Comparison of ENCODE assay signal across 19 cellular contexts in genomic region chr16:57133911-57134310, GRCh38. TPM values are rescaled to one million over a fixed set of nuclear protein-coding genes. Genes with fewer than 3 reads are reported as not detected.
DNase-seq lines count a peak whose midpoint lies in the region; ATAC-seq and TF ChIP-seq lines count a peak whose summit lies in the region.
"Had no signal": no experiment of that assay in that cellular context is flagged by ENCODE, and none has a peak within 500 bp of the region (broad histone marks: within the 10 kb centered on the region; RNA-seq: fewer than 3 reads in every experiment).

No MANE protein-coding gene starts in this region.

- H3K27me3 ChIP-seq in left ventricle myocardium inferior (ENCODE audit: low read depth): no peaks in the 10 kb centered on the region
- H3K27me3 ChIP-seq: SJSA1 had no signal

- H3K27me3 Mint-ChIP-seq in activated T-cell treated with anti-CD3 and anti-CD28 coated beads, Interleukin-2, amount 50 U/mL, for 4 hours (ENCODE audit: low read depth): no peaks in the 10 kb centered on the region
- H3K27me3 Mint-ChIP-seq in activated CD4-positive, alpha-beta memory T cell treated with anti-CD3 and anti-CD28 coated beads for 36 hours: no peaks in the 10 kb centered on the region
- H3K27me3 Mint-ChIP-seq in immature natural killer cell (ENCODE audit: low read depth in 3 of 3): peaks cover under 1 to 5% (median 2%) of the 10 kb centered on the region in 3 donors
- H3K27me3 Mint-ChIP-seq: stimulated activated naive B cell treated with anti-CD40 and anti-IgM and Interleukin-4, amounts not matched to agents 10 μg/mL and 1 μg/mL and 100 μg/mL, for 72 hours had no signal

- H3K36me3 Mint-ChIP-seq in activated T-cell treated with anti-CD3 and anti-CD28 coated beads, Interleukin-2, amount 50 U/mL, for 4 hours (ENCODE audit: insufficient read depth): no peaks in the 10 kb centered on the region
- no peaks in the 10 kb centered on the region for H3K36me3 Mint-ChIP-seq in activated CD4-positive, alpha-beta memory T cell treated with anti-CD3 and anti-CD28 coated beads for 36 hours
- H3K36me3 Mint-ChIP-seq in immature natural killer cell: no peaks in the 10 kb centered on the region

- POLR2A ChIA-PET in activated CD4-positive, alpha-beta memory T cell treated with anti-CD3 and anti-CD28 coated beads for 36 hours (lab: Charles Lee): interaction anchor here (1.6 kb wide), 1 partner anchor 9 kb away, joined by 4 read pairs; no protein-coding TSS in a partner anchor

- H3K27ac ChIP-seq in substantia nigra (ENCODE audit: low read depth, low read length, poor library complexity, severe bottlenecking) (peak overlapping the region; percentile 75), left ventricle myocardium inferior (replicated peaks) (no peak overlapping the region)
- H3K27ac ChIP-seq: GM23248, SJSA1 had no signal

- H3K36me3 ChIP-seq in left ventricle myocardium inferior: no peaks in the 10 kb centered on the region

- H3K4me1 Mint-ChIP-seq in activated T-cell treated with anti-CD3 and anti-CD28 coated beads, Interleukin-2, amount 50 U/mL, for 4 hours (ENCODE audit: low read depth): peaks cover 76% of the 10 kb centered on the region
- H3K4me1 Mint-ChIP-seq in activated CD4-positive, alpha-beta memory T cell treated with anti-CD3 and anti-CD28 coated beads for 36 hours (ENCODE audit: low read depth): peaks cover 59% of the 10 kb centered on the region
- peaks cover 57 to 72% of the 10 kb centered on the region in 2 donors for H3K4me1 Mint-ChIP-seq in immature natural killer cell

- CTCF ChIA-PET in activated CD4-positive, alpha-beta memory T cell treated with anti-CD3 and anti-CD28 coated beads for 36 hours (lab: Charles Lee): interaction anchor here (1.1 to 1.6 kb wide), 2 partner anchors 41 to 50 kb away, joined by 5 read pairs; partner anchors contain the start of gene CPNE2

- no peak overlapping the region for H3K4me3 ChIP-seq in left ventricle myocardium inferior
- H3K4me3 ChIP-seq: GM23248, SJSA1 had no signal

- peak; percentile 29 to 36 for ATAC-seq in activated T-cell treated with anti-CD3 and anti-CD28 coated beads, Interleukin-2, amount 50 U/mL, for 4 hours
- ATAC-seq in GM18520 (IDR thresholded peaks at IDR 0.05; ENCODE audit: unreplicated experiment): no peak
- ATAC-seq: left lobe of liver, sciatic nerve had no signal

- H3K9me3 Mint-ChIP-seq in activated T-cell treated with anti-CD3 and anti-CD28 coated beads, Interleukin-2, amount 50 U/mL, for 4 hours: no peaks in the 10 kb centered on the region
- no peaks in the 10 kb centered on the region for H3K9me3 Mint-ChIP-seq in activated CD4-positive, alpha-beta memory T cell treated with anti-CD3 and anti-CD28 coated beads for 36 hours
- no peaks in the 10 kb centered on the region for H3K9me3 Mint-ChIP-seq in immature natural killer cell
- H3K9me3 Mint-ChIP-seq: brain; IgD-negative memory B cell; neural crest cell; stimulated activated naive B cell treated with anti-CD40 and anti-IgM and Interleukin-4, amounts not matched to agents 10 μg/mL and 1 μg/mL and 100 μg/mL, for 72 hours had no signal

- no peak for TF ChIP-seq CTCF in left ventricle myocardium inferior (IDR thresholded peaks at IDR 0.05; ENCODE audit: borderline replicate concordance)

- no peaks in the 10 kb centered on the region for H3K9me3 ChIP-seq in left ventricle myocardium inferior (replicated peaks)
- H3K9me3 ChIP-seq: SJSA1 had no signal

- peaks cover 5% of the 10 kb centered on the region for H3K4me1 ChIP-seq in left ventricle myocardium inferior

- H3K27ac Mint-ChIP-seq in activated CD4-positive, alpha-beta memory T cell treated with anti-CD3 and anti-CD28 coated beads for 36 hours: peak overlapping the region; percentile 84
- peak overlapping the region; percentile 74 to 92 (median 90) for H3K27ac Mint-ChIP-seq in immature natural killer cell

- intact Hi-C loops in activated CD4-positive, alpha-beta memory T cell treated with anti-CD3 and anti-CD28 coated beads for 36 hours (cut with micrococcal nuclease): no loop called here
- intact Hi-C loops in left ventricle myocardium inferior (cut with micrococcal nuclease): no loop called here

- H3K4me3 Mint-ChIP-seq in activated T-cell treated with anti-CD3 and anti-CD28 coated beads, Interleukin-2, amount 50 U/mL, for 4 hours: peak overlapping the region; percentile 5
- peak overlapping the region; percentile 12 for H3K4me3 Mint-ChIP-seq in activated CD4-positive, alpha-beta memory T cell treated with anti-CD3 and anti-CD28 coated beads for 36 hours
- peak overlapping the region in 3 of 5 donors; percentile 67 to 79 (median 78) for H3K4me3 Mint-ChIP-seq in immature natural killer cell
- H3K4me3 Mint-ChIP-seq: brain; neural crest cell; stimulated activated naive B cell treated with anti-CD40 and anti-IgM and Interleukin-4, amounts not matched to agents 10 μg/mL and 1 μg/mL and 100 μg/mL, for 72 hours had no signal

- DNase-seq in activated T-cell treated with anti-CD3 and anti-CD28 coated beads, Interleukin-2, amount 50 U/mL, for 4 hours: no peak
- no peak for DNase-seq in activated T-cell treated with anti-CD3 and anti-CD28 coated beads, Interleukin-2, amount 50 U/mL, for 1 hour
- DNase-seq in activated CD4-positive, alpha-beta memory T cell treated with anti-CD3 and anti-CD28 coated beads for 36 hours: peak; percentile 44
- DNase-seq in immature natural killer cell: no peak
- DNase-seq in substantia nigra (lab: John Stamatoyannopoulos, UW): no peak
- DNase-seq in left ventricle myocardium inferior: no peak
- no peak for DNase-seq in NCI-H226
- DNase-seq: GM23248; NCI-H1105 treated with DMSO at 0.1 percent for 48 hours; NCI-H2227 treated with DMSO at 0.1 percent for 48 hours; stimulated activated CD4-positive, alpha-beta T cell treated with anti-CD3 and anti-CD28 coated beads, Interleukin-4, amount 100 ng/mL, for 24 hours; stimulated activated naive B cell treated with anti-CD40 and anti-IgM and Interleukin-4, amounts not matched to agents 10 μg/mL and 1 μg/mL and 100 μg/mL, for 72 hours had no signal

RNA-seq across cellular contexts. Expression of gene CPNE2, which starts 41.5 kb away (rescaled TPM):
- 1 to 10 TPM; 2.4 to 4.0 (median 2.9) TPM for total RNA-seq in activated T-cell treated with anti-CD3 and anti-CD28 coated beads, Interleukin-2, amount 50 U/mL, for 4 hours
- 1 to 10 TPM; 7.3 to 8.1 TPM for total RNA-seq in activated CD4-positive, alpha-beta memory T cell treated with anti-CD3 and anti-CD28 coated beads for 36 hours
- polyA plus RNA-seq in immature natural killer cell: 10 to 100 TPM in 1 of 3 donors, 1 to 10 TPM in 2; 2.4 to 10.8 (median 5.8) TPM
- 13.7 TPM for total RNA-seq in left ventricle myocardium inferior

RNA-seq across cellular contexts. Expression of gene PSME3IP1, which starts 51.9 kb away (rescaled TPM):
- 10 to 100 TPM; 76.7 to 81.0 (median 80.1) TPM for total RNA-seq in activated T-cell treated with anti-CD3 and anti-CD28 coated beads, Interleukin-2, amount 50 U/mL, for 4 hours
- 100 to 1,000 TPM; 101 to 102 TPM for total RNA-seq in activated CD4-positive, alpha-beta memory T cell treated with anti-CD3 and anti-CD28 coated beads for 36 hours
- polyA plus RNA-seq in immature natural killer cell: 10 to 100 TPM; 79.0 to 91.7 (median 88.9) TPM
- 56.3 TPM for total RNA-seq in left ventricle myocardium inferior

RNA-seq across cellular contexts. Expression of gene RSPRY1, which starts 52.2 kb away (rescaled TPM):
- total RNA-seq in activated T-cell treated with anti-CD3 and anti-CD28 coated beads, Interleukin-2, amount 50 U/mL, for 4 hours: 10 to 100 TPM; 30.4 to 33.3 (median 32.4) TPM
- total RNA-seq in activated CD4-positive, alpha-beta memory T cell treated with anti-CD3 and anti-CD28 coated beads for 36 hours: 10 to 100 TPM; 31.5 to 33.3 TPM
- polyA plus RNA-seq in immature natural killer cell: 10 to 100 TPM; 22.5 to 31.8 (median 24.7) TPM
- total RNA-seq in left ventricle myocardium inferior: 14.0 TPM

Comparison
In these comparisons a context has a peak if more than half of its experiments do, and no peak if none do; other contexts are left out.
1. H3K4me3 Mint-ChIP-seq: peak in every context shown above with its lines; median percentile 78 in immature natural killer cell; 12 in activated CD4-positive, alpha-beta memory T cell treated with anti-CD3 and anti-CD28 coated beads for 36 hours; 5 in activated T-cell treated with anti-CD3 and anti-CD28 coated beads, Interleukin-2, amount 50 U/mL, for 4 hours.